Comparison of ENCODE assay signal across 8 cellular contexts in genomic region chr3:192571197-192571791, GRCh38.
DNase-seq lines count a peak whose midpoint lies in the region; ATAC-seq lines count a peak whose summit lies in the region.

No MANE protein-coding gene starts in this region.

- peak overlapping the region in 9 of 10 donors; percentile 47 to 70 (median 61) for H3K4me3 Mint-ChIP-seq in naive thymus-derived CD4-positive, alpha-beta T cell

- H3K27me3 ChIP-seq in endocrine pancreas (ENCODE audit: control insufficient read depth, insufficient read depth, low read length) = no peaks in the 10 kb centered on the region
- H3K27me3 ChIP-seq in naive thymus-derived CD4-positive, alpha-beta T cell (ENCODE audit: control insufficient read depth in 2 of 2, insufficient read depth in 2 of 2, low read length in 2 of 2) = no peaks in the 10 kb centered on the region

- H3K4me1 ChIP-seq in endocrine pancreas (ENCODE audit: control insufficient read depth, insufficient read depth, low read length) = peaks cover 5% of the 10 kb centered on the region
- no peaks in the 10 kb centered on the region for H3K4me1 ChIP-seq in naive thymus-derived CD4-positive, alpha-beta T cell (ENCODE audit: control insufficient read depth in 2 of 2, insufficient read depth in 2 of 2, low read length in 2 of 2)

- CTCF ChIA-PET in naive thymus-derived CD4-positive, alpha-beta T cell (lab: Charles Lee) = interaction anchor here (0.9 kb wide), 1 partner anchor 21 kb away, joined by 3 read pairs; no protein-coding TSS in a partner anchor

- POLR2A ChIA-PET in naive thymus-derived CD4-positive, alpha-beta T cell (lab: Charles Lee) = no interaction called here

- no peak for ATAC-seq in naive thymus-derived CD4-positive, alpha-beta T cell
- ATAC-seq in HG03097 (IDR thresholded peaks at IDR 0.05; ENCODE audit: low FRiP score, unreplicated experiment) (no peak), HG02870 (IDR thresholded peaks at IDR 0.05; ENCODE audit: unreplicated experiment) (no peak)

- no peaks in the 10 kb centered on the region for H3K36me3 Mint-ChIP-seq in naive thymus-derived CD4-positive, alpha-beta T cell

- peak; percentile 4 for DNase-seq in stimulated activated CD4-positive, alpha-beta T cell treated with anti-CD3 and anti-CD28 coated beads, Interleukin-1b, Interleukin-23, amount 100 ng/mL, for 48 hours
- DNase-seq in stimulated activated CD4-positive, alpha-beta T cell treated with anti-CD3 and anti-CD28 coated beads, Interleukin-4, amount 100 ng/mL, for 4 hours = no peak
- DNase-seq in SHP77 treated with DMSO at 0.1 percent for 48 hours (lab: John Stamatoyannopoulos, UW) (peak; percentile 26), DMS 273 treated with DMSO at 0.1 percent for 48 hours (lab: John Stamatoyannopoulos, UW) (no peak)
- peak in 1 of 9 donors; percentile 1 for DNase-seq in naive thymus-derived CD4-positive, alpha-beta T cell

- no peak overlapping the region for H3K27ac Mint-ChIP-seq in naive thymus-derived CD4-positive, alpha-beta T cell

- H3K9ac ChIP-seq in endocrine pancreas (ENCODE audit: control insufficient read depth, insufficient read depth, low read length) = peak overlapping the region; percentile 69

- peaks cover 0 to 2% (median 0%) of the 10 kb centered on the region in 11 donors for H3K9me3 Mint-ChIP-seq in naive thymus-derived CD4-positive, alpha-beta T cell

- peaks cover 0 to 10% (median 9%) of the 10 kb centered on the region in 7 donors for H3K4me1 Mint-ChIP-seq in naive thymus-derived CD4-positive, alpha-beta T cell

- H3K9me3 ChIP-seq in endocrine pancreas (ENCODE audit: control insufficient read depth, low read length) = no peaks in the 10 kb centered on the region
- H3K9me3 ChIP-seq in naive thymus-derived CD4-positive, alpha-beta T cell (ENCODE audit: control insufficient read depth in 2 of 3, low read length in 3 of 3) = no peaks in the 10 kb centered on the region

- intact Hi-C loops in naive thymus-derived CD4-positive, alpha-beta T cell (cut with micrococcal nuclease) = no loop called here

- H3K36me3 ChIP-seq in endocrine pancreas (ENCODE audit: control insufficient read depth, insufficient read depth, low read length) = no peaks in the 10 kb centered on the region
- H3K36me3 ChIP-seq in naive thymus-derived CD4-positive, alpha-beta T cell (ENCODE audit: control insufficient read depth in 2 of 3, insufficient read depth in 3 of 3, low read length in 3 of 3) = no peaks in the 10 kb centered on the region

- peak overlapping the region; percentile 91 for H3K4me3 ChIP-seq in endocrine pancreas (ENCODE audit: control insufficient read depth, insufficient read depth, low read length)
- H3K4me3 ChIP-seq in naive thymus-derived CD4-positive, alpha-beta T cell (ENCODE audit: low read length) = no peak overlapping the region

- H3K27me3 Mint-ChIP-seq in naive thymus-derived CD4-positive, alpha-beta T cell = peaks cover 21 to 40% (median 26%) of the 10 kb centered on the region in 5 donors

- H3K27ac ChIP-seq in naive thymus-derived CD4-positive, alpha-beta T cell (ENCODE audit: low read depth, low read length) = no peak overlapping the region

Comparison
In these comparisons a context has a peak if more than half of its experiments do, and no peak if none do; other contexts are left out.
1. DNase-seq: peak in stimulated activated CD4-positive, alpha-beta T cell treated with anti-CD3 and anti-CD28 coated beads, Interleukin-1b, Interleukin-23, amount 100 ng/mL, for 48 hours (single experiment) and SHP77 treated with DMSO at 0.1 percent for 48 hours (single experiment); none in stimulated activated CD4-positive, alpha-beta T cell treated with anti-CD3 and anti-CD28 coated beads, Interleukin-4, amount 100 ng/mL, for 4 hours (0 of 2) and DMS 273 treated with DMSO at 0.1 percent for 48 hours (single experiment).